1 cellular context compared by ENCODE assay signal in the genomic region with DNA sequence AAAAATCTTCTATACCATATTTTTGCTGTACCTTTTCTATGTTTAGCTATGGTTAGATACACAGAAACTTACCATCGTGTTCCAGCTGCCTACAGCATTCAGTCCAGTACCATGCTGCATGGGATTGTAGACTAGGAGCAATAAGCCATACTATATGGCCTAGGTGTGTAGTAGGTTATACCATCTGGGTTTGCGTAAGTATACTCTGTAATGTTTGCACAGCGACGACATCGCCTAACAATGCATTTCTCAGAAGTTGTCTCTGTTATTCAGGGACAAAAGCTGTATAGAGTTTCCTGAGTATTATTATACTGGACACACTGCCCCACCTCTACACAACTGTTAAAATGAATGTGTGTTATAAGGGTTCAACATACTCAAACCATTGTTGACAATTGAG.
TF ChIP-seq lines count a peak whose summit lies in the region.

No MANE protein-coding gene starts in this region.

TF ChIP-seq in HepG2, 621 proteins besides CTCF, POLR2A, EP300 and RAD21 (continued from another document):
- TF ChIP-seq, protein P1, sequence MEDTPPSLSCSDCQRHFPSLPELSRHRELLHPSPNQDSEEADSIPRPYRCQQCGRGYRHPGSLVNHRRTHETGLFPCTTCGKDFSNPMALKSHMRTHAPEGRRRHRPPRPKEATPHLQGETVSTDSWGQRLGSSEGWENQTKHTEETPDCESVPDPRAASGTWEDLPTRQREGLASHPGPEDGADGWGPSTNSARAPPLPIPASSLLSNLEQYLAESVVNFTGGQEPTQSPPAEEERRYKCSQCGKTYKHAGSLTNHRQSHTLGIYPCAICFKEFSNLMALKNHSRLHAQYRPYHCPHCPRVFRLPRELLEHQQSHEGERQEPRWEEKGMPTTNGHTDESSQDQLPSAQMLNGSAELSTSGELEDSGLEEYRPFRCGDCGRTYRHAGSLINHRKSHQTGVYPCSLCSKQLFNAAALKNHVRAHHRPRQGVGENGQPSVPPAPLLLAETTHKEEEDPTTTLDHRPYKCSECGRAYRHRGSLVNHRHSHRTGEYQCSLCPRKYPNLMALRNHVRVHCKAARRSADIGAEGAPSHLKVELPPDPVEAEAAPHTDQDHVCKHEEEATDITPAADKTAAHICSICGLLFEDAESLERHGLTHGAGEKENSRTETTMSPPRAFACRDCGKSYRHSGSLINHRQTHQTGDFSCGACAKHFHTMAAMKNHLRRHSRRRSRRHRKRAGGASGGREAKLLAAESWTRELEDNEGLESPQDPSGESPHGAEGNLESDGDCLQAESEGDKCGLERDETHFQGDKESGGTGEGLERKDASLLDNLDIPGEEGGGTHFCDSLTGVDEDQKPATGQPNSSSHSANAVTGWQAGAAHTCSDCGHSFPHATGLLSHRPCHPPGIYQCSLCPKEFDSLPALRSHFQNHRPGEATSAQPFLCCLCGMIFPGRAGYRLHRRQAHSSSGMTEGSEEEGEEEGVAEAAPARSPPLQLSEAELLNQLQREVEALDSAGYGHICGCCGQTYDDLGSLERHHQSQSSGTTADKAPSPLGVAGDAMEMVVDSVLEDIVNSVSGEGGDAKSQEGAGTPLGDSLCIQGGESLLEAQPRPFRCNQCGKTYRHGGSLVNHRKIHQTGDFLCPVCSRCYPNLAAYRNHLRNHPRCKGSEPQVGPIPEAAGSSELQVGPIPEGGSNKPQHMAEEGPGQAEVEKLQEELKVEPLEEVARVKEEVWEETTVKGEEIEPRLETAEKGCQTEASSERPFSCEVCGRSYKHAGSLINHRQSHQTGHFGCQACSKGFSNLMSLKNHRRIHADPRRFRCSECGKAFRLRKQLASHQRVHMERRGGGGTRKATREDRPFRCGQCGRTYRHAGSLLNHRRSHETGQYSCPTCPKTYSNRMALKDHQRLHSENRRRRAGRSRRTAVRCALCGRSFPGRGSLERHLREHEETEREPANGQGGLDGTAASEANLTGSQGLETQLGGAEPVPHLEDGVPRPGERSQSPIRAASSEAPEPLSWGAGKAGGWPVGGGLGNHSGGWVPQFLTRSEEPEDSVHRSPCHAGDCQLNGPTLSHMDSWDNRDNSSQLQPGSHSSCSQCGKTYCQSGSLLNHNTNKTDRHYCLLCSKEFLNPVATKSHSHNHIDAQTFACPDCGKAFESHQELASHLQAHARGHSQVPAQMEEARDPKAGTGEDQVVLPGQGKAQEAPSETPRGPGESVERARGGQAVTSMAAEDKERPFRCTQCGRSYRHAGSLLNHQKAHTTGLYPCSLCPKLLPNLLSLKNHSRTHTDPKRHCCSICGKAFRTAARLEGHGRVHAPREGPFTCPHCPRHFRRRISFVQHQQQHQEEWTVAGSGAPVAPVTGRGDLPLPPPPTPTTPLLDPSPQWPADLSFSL (CRISPR knock-in tag; IDR thresholded peaks at IDR 0.05): no peak
- TF ChIP-seq, protein P2, sequence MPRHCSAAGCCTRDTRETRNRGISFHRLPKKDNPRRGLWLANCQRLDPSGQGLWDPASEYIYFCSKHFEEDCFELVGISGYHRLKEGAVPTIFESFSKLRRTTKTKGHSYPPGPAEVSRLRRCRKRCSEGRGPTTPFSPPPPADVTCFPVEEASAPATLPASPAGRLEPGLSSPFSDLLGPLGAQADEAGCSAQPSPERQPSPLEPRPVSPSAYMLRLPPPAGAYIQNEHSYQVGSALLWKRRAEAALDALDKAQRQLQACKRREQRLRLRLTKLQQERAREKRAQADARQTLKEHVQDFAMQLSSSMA (CRISPR knock-in tag; IDR thresholded peaks at IDR 0.05): no peak
- no peak for TF ChIP-seq GTF3A (CRISPR knock-in tag; conservative IDR thresholded peaks at IDR 0.05)
- TF ChIP-seq ZNF562 (CRISPR knock-in tag; IDR thresholded peaks at IDR 0.05; ENCODE audit: borderline replicate concordance): no peak
- TF ChIP-seq SOX13 (IDR thresholded peaks at IDR 0.05): no peak
- TF ChIP-seq SOX13 (CRISPR knock-in tag; conservative IDR thresholded peaks at IDR 0.05 in 1 of 2, IDR thresholded peaks at IDR 0.05 in 1 of 2): peak in 1 of 2 experiments; percentile 62; a peak in 1 of 4 replicates
- TF ChIP-seq, protein P3, sequence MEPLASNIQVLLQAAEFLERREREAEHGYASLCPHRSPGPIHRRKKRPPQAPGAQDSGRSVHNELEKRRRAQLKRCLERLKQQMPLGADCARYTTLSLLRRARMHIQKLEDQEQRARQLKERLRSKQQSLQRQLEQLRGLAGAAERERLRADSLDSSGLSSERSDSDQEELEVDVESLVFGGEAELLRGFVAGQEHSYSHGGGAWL (CRISPR knock-in tag; IDR thresholded peaks at IDR 0.05): no peak
- TF ChIP-seq ZNF407 (CRISPR knock-in tag; IDR thresholded peaks at IDR 0.05; ENCODE audit: not compliant biosample characterization): no peak
- TF ChIP-seq SNAPC5 (CRISPR knock-in tag; IDR thresholded peaks at IDR 0.05; ENCODE audit: borderline replicate concordance): no peak
- TF ChIP-seq HNF1B (CRISPR knock-in tag; IDR thresholded peaks at IDR 0.05): no peak
